Comparison of ENCODE assay signal across 1 cellular context in genomic region chr17:39222866-39223834, GRCh38.
TF ChIP-seq lines count a peak whose summit lies in the region.

No MANE protein-coding gene starts in this region.

TF ChIP-seq in H1, 55 proteins besides CTCF, POLR2A, EP300 and RAD21:
- TF ChIP-seq MAFK (IDR thresholded peaks at IDR 0.05; ENCODE audit: low read depth, low read length) (no peak), BRCA1 (IDR thresholded peaks at IDR 0.05; ENCODE audit: low read depth, low read length) (no peak), SP4 (IDR thresholded peaks at IDR 0.05; ENCODE audit: low read length) (no peak), MAX (IDR thresholded peaks at IDR 0.05) (no peak), E2F6 (IDR thresholded peaks at IDR 0.05) (no peak), CTBP2 (IDR thresholded peaks at IDR 0.05; ENCODE audit: borderline replicate concordance, insufficient read depth, insufficient read length, low read length) (no peak), PHF8 (conservative IDR thresholded peaks at IDR 0.05; ENCODE audit: low read depth, low read length) (no peak), JUN (IDR thresholded peaks at IDR 0.05; ENCODE audit: low read depth, low read length) (no peak), CHD1 (IDR thresholded peaks at IDR 0.05; ENCODE audit: low read depth, low read length) (no peak), HDAC6 (IDR thresholded peaks at IDR 0.05; ENCODE audit: low read depth, low read length) (no peak), YY1 (IDR thresholded peaks at IDR 0.05; ENCODE audit: low read depth, low read length) (no peak), POU5F1 (IDR thresholded peaks at IDR 0.05; ENCODE audit: low read depth, low read length) (no peak), CEBPB (IDR thresholded peaks at IDR 0.05; ENCODE audit: low read depth, low read length) (no peak), TAF7 (optimal IDR thresholded peaks at IDR 0.05; ENCODE audit: borderline replicate concordance, low read depth, low read length) (no peak)
TF ChIP-seq in H1: peak in this region for 0.
